Comparison of ENCODE assay signal across 13 cellular contexts in genomic region chr14:36724162-36724561, GRCh38.
DNase-seq lines count a peak whose midpoint lies in the region; ATAC-seq and TF ChIP-seq lines count a peak whose summit lies in the region.
"Had no signal": no experiment of that assay in that cellular context is flagged by ENCODE, and none has a peak within 500 bp of the region (broad histone marks: within the 10 kb centered on the region; RNA-seq: fewer than 3 reads in every experiment).

No MANE protein-coding gene starts in this region.

- no peaks in the 10 kb centered on the region for H3K27me3 Mint-ChIP-seq in WTC11 (ENCODE audit: low read depth)

- H3K27me3 ChIP-seq in effector memory CD4-positive, alpha-beta T cell (replicated peaks; ENCODE audit: control insufficient read depth, insufficient read depth, low read length, poor library complexity, severe bottlenecking) = no peaks in the 10 kb centered on the region

- H3K27ac Mint-ChIP-seq in WTC11 = no peak overlapping the region
- H3K27ac Mint-ChIP-seq: CD14-positive monocyte; CD8-positive, alpha-beta T cell had no signal

- ATAC-seq in WTC11 = peak; percentile 92
- ATAC-seq: CD8-positive, alpha-beta T cell had no signal

- H3K36me3 ChIP-seq in effector memory CD4-positive, alpha-beta T cell (ENCODE audit: control insufficient read depth, insufficient read depth, low read length) = no peaks in the 10 kb centered on the region
- H3K36me3 ChIP-seq: HAP-1 had no signal

- no peak overlapping the region for H3K4me3 Mint-ChIP-seq in WTC11
- H3K4me3 Mint-ChIP-seq: CD14-positive monocyte; CD8-positive, alpha-beta T cell had no signal

- no peaks in the 10 kb centered on the region for H3K4me1 ChIP-seq in effector memory CD4-positive, alpha-beta T cell (ENCODE audit: control insufficient read depth, insufficient read depth, low read length, poor library complexity, severe bottlenecking)
- H3K4me1 ChIP-seq: HAP-1 had no signal

- H3K27ac ChIP-seq in effector memory CD4-positive, alpha-beta T cell (ENCODE audit: insufficient read depth, low read length, poor library complexity, severe bottlenecking) = no peak overlapping the region
- H3K27ac ChIP-seq: GM23248 had no signal

- H3K4me3 ChIP-seq in Jurkat, Clone E6-1 (ENCODE audit: low read length) = no peak overlapping the region
- no peak overlapping the region for H3K4me3 ChIP-seq in effector memory CD4-positive, alpha-beta T cell (ENCODE audit: insufficient read depth, low read depth, low read length, poor library complexity, severe bottlenecking)
- H3K4me3 ChIP-seq: GM23248, HAP-1 had no signal

- CTCF ChIA-PET in WTC11 (lab: Charles Lee) = interaction anchor here (1.5 to 3.8 kb wide), 2 partner anchors 24 to 119 kb away, joined by 3 to 14 read pairs; no protein-coding TSS in a partner anchor

- peak; percentile 75 for DNase-seq in Jurkat, Clone E6-1 (ENCODE audit: low read depth, low spot score)
- DNase-seq in WTC11 (ENCODE audit: low spot score) (peak; percentile 23), iPS-NIHi7 (ENCODE audit: extremely low spot score) (peak; percentile 43), HUDEP-2 (lab: John Stamatoyannopoulos, UW; ENCODE audit: unreplicated experiment in 76 of 76) (no peak), SW 1271 (lab: John Stamatoyannopoulos, UW) (no peak)
- DNase-seq in activated CD4-positive, alpha-beta T cell treated with anti-CD3 and anti-CD28 coated beads, Interleukin-2, amount 50 U/mL, for 1 hour = no peak
- no peak for DNase-seq in effector memory CD4-positive, alpha-beta T cell
- DNase-seq: CD8-positive, alpha-beta T cell; COR-L47; GF-D8; GM23248 had no signal

- no peaks in the 10 kb centered on the region for H3K9me3 Mint-ChIP-seq in WTC11
- H3K9me3 Mint-ChIP-seq: CD8-positive, alpha-beta T cell had no signal

- POLR2A ChIA-PET in WTC11 (lab: Charles Lee) = no interaction called here

- no peak for TF ChIP-seq CTCF in WTC11 (IDR thresholded peaks at IDR 0.05)

- H3K4me1 Mint-ChIP-seq in WTC11 = peaks cover 14% of the 10 kb centered on the region
- H3K4me1 Mint-ChIP-seq: CD14-positive monocyte had no signal

- no peaks in the 10 kb centered on the region for H3K9me3 ChIP-seq in effector memory CD4-positive, alpha-beta T cell (ENCODE audit: control insufficient read depth, low read length)
- H3K9me3 ChIP-seq: HAP-1 had no signal

- H3K36me3 Mint-ChIP-seq in WTC11 = no peaks in the 10 kb centered on the region
- H3K36me3 Mint-ChIP-seq: CD14-positive monocyte; CD8-positive, alpha-beta T cell had no signal

TF ChIP-seq in WTC11, 78 proteins besides CTCF, POLR2A, EP300 and RAD21:
- no peak for TF ChIP-seq USF1 (CRISPR knock-in tag; IDR thresholded peaks at IDR 0.05)
- TF ChIP-seq ATF3 (CRISPR knock-in tag; conservative IDR thresholded peaks at IDR 0.05) = no peak
- no peak for TF ChIP-seq NR3C1 (CRISPR knock-in tag; conservative IDR thresholded peaks at IDR 0.05; ENCODE audit: low read depth)

Comparison
In these comparisons a context has a peak if more than half of its experiments do, and no peak if none do; other contexts are left out.
1. DNase-seq: peak in Jurkat, Clone E6-1 (single experiment), WTC11 (single experiment) and iPS-NIHi7 (single experiment); none in activated CD4-positive, alpha-beta T cell treated with anti-CD3 and anti-CD28 coated beads, Interleukin-2, amount 50 U/mL, for 1 hour (single experiment), effector memory CD4-positive, alpha-beta T cell (0 of 3), HUDEP-2 (0 of 76) and SW 1271 (0 of 2).